In the genomic region with DNA sequence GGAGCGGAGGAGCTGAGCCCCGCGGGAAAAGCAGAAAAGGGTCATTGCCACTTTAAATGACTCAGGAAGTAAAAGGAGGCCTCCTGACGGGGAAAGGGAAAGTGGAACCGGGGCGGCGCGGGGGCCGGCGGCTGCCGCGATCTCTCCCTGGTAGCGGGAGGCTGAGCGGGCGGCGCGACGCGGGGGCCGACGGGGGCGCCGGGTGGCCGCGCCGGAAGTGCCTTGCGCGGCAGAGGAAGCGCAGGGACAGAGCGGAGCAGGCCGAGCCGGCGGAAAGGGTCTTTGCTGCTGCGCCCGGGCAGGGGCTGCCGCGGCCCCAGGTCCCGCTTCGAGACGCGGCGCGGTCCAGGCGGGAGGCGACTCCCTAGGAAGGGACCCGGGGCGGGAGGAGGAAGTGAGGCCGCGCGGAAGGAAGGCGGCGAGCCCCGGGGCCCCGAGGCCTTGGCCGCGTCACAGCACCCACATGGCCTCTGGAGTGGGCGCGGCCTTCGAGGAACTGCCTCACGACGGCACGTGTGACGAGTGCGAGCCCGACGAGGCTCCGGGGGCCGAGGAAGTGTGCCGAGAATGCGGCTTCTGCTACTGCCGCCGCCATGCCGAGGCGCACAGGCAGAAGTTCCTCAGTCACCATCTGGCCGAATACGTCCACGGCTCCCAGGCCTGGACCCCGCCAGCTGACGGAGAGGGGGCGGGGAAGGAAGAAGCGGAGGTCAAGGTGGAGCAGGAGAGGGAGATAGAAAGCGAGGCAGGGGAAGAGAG, we compare ENCODE assay signal across 8 cellular contexts. TPM values are rescaled to one million over a fixed set of nuclear protein-coding genes. Genes with fewer than 3 reads are reported as not detected.
DNase-seq lines count a peak whose midpoint lies in the region; ATAC-seq, FAIRE-seq and TF ChIP-seq lines count a peak whose summit lies in the region.

A gene with protein sequence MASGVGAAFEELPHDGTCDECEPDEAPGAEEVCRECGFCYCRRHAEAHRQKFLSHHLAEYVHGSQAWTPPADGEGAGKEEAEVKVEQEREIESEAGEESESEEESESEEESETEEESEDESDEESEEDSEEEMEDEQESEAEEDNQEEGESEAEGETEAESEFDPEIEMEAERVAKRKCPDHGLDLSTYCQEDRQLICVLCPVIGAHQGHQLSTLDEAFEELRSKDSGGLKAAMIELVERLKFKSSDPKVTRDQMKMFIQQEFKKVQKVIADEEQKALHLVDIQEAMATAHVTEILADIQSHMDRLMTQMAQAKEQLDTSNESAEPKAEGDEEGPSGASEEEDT (plus strand): TSS at position 127 of the 759 bp plus-strand sequence. CDS start 337 bp downstream, at position 464.

- H2AFZ ChIP-seq in KMS-11 (ENCODE audit: low read depth): peak within 1 kb of the TSS; percentile 99

- DNase-seq in Daoy (ENCODE audit: low read depth) (peak; percentile 85), SJSA1 (ENCODE audit: low read depth in 1 of 2, low spot score in 2 of 2) (peak; percentile 87 to 92), frontal cortex (ENCODE audit: low spot score in 2 of 2) (peak; percentile 82), substantia nigra (lab: John Stamatoyannopoulos, UW) (peak; percentile 25 to 86 (median 73))
- peak; percentile 53 to 73 (median 60) for DNase-seq in activated naive CD4-positive, alpha-beta T cell (lab: John Stamatoyannopoulos, UW)

- H3K4me1 ChIP-seq in KMS-11 (ENCODE audit: low read depth, poor library complexity, severe bottlenecking): peaks cover 20% of the 10 kb centered on the region
- H3K4me1 ChIP-seq in SJSA1 (replicated peaks): peaks cover 35% of the 10 kb centered on the region
- H3K4me1 ChIP-seq in neutrophil (ENCODE audit: control insufficient read depth in 1 of 2, insufficient read depth in 1 of 2, low read depth in 1 of 2, low read length in 1 of 2): peaks cover 16 to 23% of the 10 kb centered on the region in 2 experiments

- H3K27me3 ChIP-seq in KMS-11 (ENCODE audit: insufficient read depth, low read depth) (no peaks in the 10 kb centered on the region), SJSA1 (replicated peaks) (no peaks in the 10 kb centered on the region), neutrophil (peaks cover 53% of the 10 kb centered on the region)

- peak within 1 kb of the TSS; percentile 88 for H3K9ac ChIP-seq in KMS-11

- peaks cover 37% of the 10 kb centered on the region; the same call in 1 of the 2 replicates for H3K79me2 ChIP-seq in KMS-11 (ENCODE audit: insufficient read depth, low read depth)

- H3K9me3 ChIP-seq in SJSA1 (replicated peaks): peaks cover 21% of the 10 kb centered on the region
- no peaks in the 10 kb centered on the region for H3K9me3 ChIP-seq in neutrophil

- TF ChIP-seq CTCF in KMS-11 (conservative IDR thresholded peaks at IDR 0.05; ENCODE audit: low read depth, low read length) (no peak), neutrophil (IDR thresholded peaks at IDR 0.05) (no peak)

- ATAC-seq in GM21737 (IDR thresholded peaks at IDR 0.05; ENCODE audit: unreplicated experiment): peak; percentile 92

- peak within 1 kb of the TSS; percentile 89 for H3K4me2 ChIP-seq in KMS-11

- H3K27ac ChIP-seq in KMS-11 (peak within 1 kb of the TSS; percentile 57), SJSA1 (peak within 1 kb of the TSS; percentile 98), neutrophil (peak within 1 kb of the TSS; percentile 68), substantia nigra (ENCODE audit: low read depth, low read length, poor library complexity, severe bottlenecking) (peak within 1 kb of the TSS; percentile 87)

- no peaks in the 10 kb centered on the region for H4K20me1 ChIP-seq in KMS-11 (ENCODE audit: insufficient read depth)

- H3K36me3 ChIP-seq in KMS-11 (ENCODE audit: insufficient read depth): no peaks in the 10 kb centered on the region
- H3K36me3 ChIP-seq in SJSA1: peaks cover 44% of the 10 kb centered on the region
- H3K36me3 ChIP-seq in neutrophil: no peaks in the 10 kb centered on the region

- no peak for FAIRE-seq in frontal cortex (lab: Jason Lieb, UNC)

- H3K4me3 ChIP-seq in KMS-11 (IDR thresholded peaks at IDR 0.05; ENCODE audit: insufficient read depth, low read depth, low read length): no peak within 1 kb of the TSS
- H3K4me3 ChIP-seq in SJSA1: peak within 1 kb of the TSS; percentile 79
- peak within 1 kb of the TSS; percentile 64 to 72 for H3K4me3 ChIP-seq in neutrophil (ENCODE audit: low read depth in 1 of 2, low read length in 1 of 2)

RNA-seq across cellular contexts. Expression of the gene that starts here (rescaled TPM):
- 13.2 and 28.9 TPM in 2 replicates for total RNA-seq in Daoy (2014; rRNA removed; shearing (Covaris generic))
- 48.7 and 64.5 TPM in 2 replicates for total RNA-seq in SJSA1 (2014; rRNA removed; shearing (Covaris generic))
- 13.5 TPM for total RNA-seq in frontal cortex
